Comparison of ENCODE assay signal across 9 cellular contexts in genomic region chr16:50310308-50311133, GRCh38. TPM values are rescaled to one million over a fixed set of nuclear protein-coding genes. Genes with fewer than 3 reads are reported as not detected.
DNase-seq lines count a peak whose midpoint lies in the region; ATAC-seq and TF ChIP-seq lines count a peak whose summit lies in the region.
"Had no signal": no experiment of that assay in that cellular context is flagged by ENCODE, and none has a peak within 500 bp of the region (broad histone marks: within the 10 kb centered on the region; RNA-seq: fewer than 3 reads in every experiment).

No MANE protein-coding gene starts in this region.

- intact Hi-C loops in Right ventricle myocardium inferior (cut with DNase I): no loop called here
- intact Hi-C loops in heart left ventricle (cut with DNase I): loop anchor here in 1 of 10 donors (10.0 kb wide), 1 partner anchor 46 kb away; the partner anchor contains the start of gene ADCY7
- intact Hi-C loops in left colon (cut with DNase I, micrococcal nuclease): no loop called here

- no peak for ATAC-seq in Right ventricle myocardium inferior
- ATAC-seq in heart left ventricle: no peak
- ATAC-seq in left colon: peak; percentile 16
- ATAC-seq in upper lobe of left lung (ENCODE audit: low FRiP score in 2 of 2): no peak

- no peaks in the 10 kb centered on the region for H3K27me3 ChIP-seq in heart left ventricle
- no peaks in the 10 kb centered on the region for H3K27me3 ChIP-seq in upper lobe of left lung

- no peaks in the 10 kb centered on the region for H3K9me3 ChIP-seq in heart left ventricle
- H3K9me3 ChIP-seq in upper lobe of left lung: no peaks in the 10 kb centered on the region

- H3K27me3 Mint-ChIP-seq in activated CD4-positive, alpha-beta memory T cell treated with anti-CD3 and anti-CD28 coated beads, Interleukin-2, amount 10 ng/mL, durations not matched to agents 7 days and 5 days: no peaks in the 10 kb centered on the region

- DNase-seq in Right ventricle myocardium inferior (ENCODE audit: missing footprints): peak; percentile 64
- no peak for DNase-seq in heart left ventricle
- DNase-seq in activated CD4-positive, alpha-beta memory T cell treated with anti-CD3 and anti-CD28 coated beads, Interleukin-2, amount 10 ng/mL, durations not matched to agents 7 days and 5 days: peak; percentile 16
- no peak for DNase-seq in left colon
- DNase-seq in upper lobe of left lung: peak; percentile 20 to 74
- DNase-seq in DMS153 (lab: John Stamatoyannopoulos, UW): no peak
- DNase-seq in amygdala (lab: John Stamatoyannopoulos, UW): no peak
- DNase-seq in SIG-M5 (lab: John Stamatoyannopoulos, UW): no peak
- DNase-seq: NCI-H82 had no signal

- no peak overlapping the region for H3K4me3 ChIP-seq in heart left ventricle
- H3K4me3 ChIP-seq in upper lobe of left lung: no peak overlapping the region

- CTCF ChIA-PET in activated CD4-positive, alpha-beta memory T cell treated with anti-CD3 and anti-CD28 coated beads, Interleukin-2, amount 10 ng/mL, durations not matched to agents 7 days and 5 days (lab: Charles Lee): interaction anchor here (0.5 to 1.3 kb wide), 3 partner anchors 44 to 436 kb away, joined by 3 to 6 read pairs (median 4); no protein-coding TSS in a partner anchor

- TF ChIP-seq CTCF in heart left ventricle (IDR thresholded peaks at IDR 0.05) (no peak), upper lobe of left lung (IDR thresholded peaks at IDR 0.05) (no peak)

- H3K27ac ChIP-seq in heart left ventricle: no peak overlapping the region
- no peak overlapping the region for H3K27ac ChIP-seq in upper lobe of left lung

- 75 to 84% (median 78%) methylated on average over 13 to 18 of the region's 18 CpGs for WGBS in heart left ventricle, 4 donors
- WGBS in upper lobe of left lung, 2 donors: 84 to 89% methylated on average over 7 to 17 of the region's 18 CpGs

- H3K9me3 Mint-ChIP-seq in activated CD4-positive, alpha-beta memory T cell treated with anti-CD3 and anti-CD28 coated beads, Interleukin-2, amount 10 ng/mL, durations not matched to agents 7 days and 5 days: no peaks in the 10 kb centered on the region

- peaks cover 69% of the 10 kb centered on the region for H3K36me3 Mint-ChIP-seq in activated CD4-positive, alpha-beta memory T cell treated with anti-CD3 and anti-CD28 coated beads, Interleukin-2, amount 10 ng/mL, durations not matched to agents 7 days and 5 days (ENCODE audit: low read depth)

- POLR2A ChIA-PET in activated CD4-positive, alpha-beta memory T cell treated with anti-CD3 and anti-CD28 coated beads, Interleukin-2, amount 10 ng/mL, durations not matched to agents 7 days and 5 days (lab: Charles Lee): interaction anchor here (0.8 to 3.0 kb wide), 6 partner anchors 8 to 65 kb away, joined by 3 to 18 read pairs (median 4); no protein-coding TSS in a partner anchor

- H3K27ac Mint-ChIP-seq in activated CD4-positive, alpha-beta memory T cell treated with anti-CD3 and anti-CD28 coated beads, Interleukin-2, amount 10 ng/mL, durations not matched to agents 7 days and 5 days: peak overlapping the region; percentile 36

- peaks cover 0 to 24% (median 5%) of the 10 kb centered on the region in 12 donors for H3K4me1 ChIP-seq in heart left ventricle
- peaks cover 3 to 16% (median 4%) of the 10 kb centered on the region in 4 donors for H3K4me1 ChIP-seq in upper lobe of left lung

- no peak overlapping the region for H3K4me3 Mint-ChIP-seq in activated CD4-positive, alpha-beta memory T cell treated with anti-CD3 and anti-CD28 coated beads, Interleukin-2, amount 10 ng/mL, durations not matched to agents 7 days and 5 days

- TF ChIP-seq POLR2A in heart left ventricle (IDR thresholded peaks at IDR 0.05) (no peak), upper lobe of left lung (IDR thresholded peaks at IDR 0.05) (no peak)

- H3K36me3 ChIP-seq in heart left ventricle: peaks cover 0 to 84% (median 20%) of the 10 kb centered on the region in 9 donors
- H3K36me3 ChIP-seq in upper lobe of left lung: peaks cover 10 to 49% (median 33%) of the 10 kb centered on the region in 4 donors

- H3K4me1 Mint-ChIP-seq in activated CD4-positive, alpha-beta memory T cell treated with anti-CD3 and anti-CD28 coated beads, Interleukin-2, amount 10 ng/mL, durations not matched to agents 7 days and 5 days: peaks cover 36% of the 10 kb centered on the region

- TF ChIP-seq EP300 in upper lobe of left lung (IDR thresholded peaks at IDR 0.05): no peak

RNA-seq across cellular contexts. Expression of gene ADCY7, which starts 44.2 kb away (rescaled TPM):
- total RNA-seq in Right ventricle myocardium inferior (11.7 TPM), heart left ventricle (10 to 100 TPM in 3 of 9 donors, 1 to 10 TPM in 6; 3.2 to 46.7 (median 9.0) TPM), left colon (10 to 100 TPM; 14.2 to 20.8 TPM), upper lobe of left lung (100 to 1,000 TPM in 3 of 6 donors, 10 to 100 TPM in 3; 46.9 to 177 (median 101) TPM)
- 1 to 10 TPM; 3.8 to 5.3 TPM for polyA plus RNA-seq in heart left ventricle
- 100 to 1,000 TPM; 266 to 270 TPM for total RNA-seq in activated CD4-positive, alpha-beta memory T cell treated with anti-CD3 and anti-CD28 coated beads, Interleukin-2, amount 10 ng/mL, durations not matched to agents 7 days and 5 days

RNA-seq across cellular contexts. Expression of gene BRD7, which starts 58.3 kb away (rescaled TPM):
- total RNA-seq in Right ventricle myocardium inferior (46.6 TPM), heart left ventricle (10 to 100 TPM; 29.8 to 49.7 (median 45.3) TPM), left colon (10 to 100 TPM; 54.3 to 54.5 TPM), upper lobe of left lung (10 to 100 TPM; 41.5 to 68.2 (median 53.4) TPM)
- 10 to 100 TPM; 35.5 to 43.7 TPM for polyA plus RNA-seq in heart left ventricle
- 100 to 1,000 TPM in 1 of 2 experiments, 10 to 100 TPM in 1; 93.3 to 101 TPM for total RNA-seq in activated CD4-positive, alpha-beta memory T cell treated with anti-CD3 and anti-CD28 coated beads, Interleukin-2, amount 10 ng/mL, durations not matched to agents 7 days and 5 days

Comparison
In these comparisons a context has a peak if more than half of its experiments do, and no peak if none do; other contexts are left out.
1. DNase-seq: peak in Right ventricle myocardium inferior (single experiment), activated CD4-positive, alpha-beta memory T cell treated with anti-CD3 and anti-CD28 coated beads, Interleukin-2, amount 10 ng/mL, durations not matched to agents 7 days and 5 days (single experiment) and upper lobe of left lung (2 of 2); none in heart left ventricle (0 of 5), left colon (0 of 2), DMS153 (single experiment), amygdala (0 of 56) and SIG-M5 (single experiment).